ENCODE assay signal across 23 cellular contexts in genomic region chr11:72581067-72581466, GRCh38.
"Had no signal": no experiment of that assay in that cellular context is flagged by ENCODE, and none has a peak within 500 bp of the region (broad histone marks: within the 10 kb centered on the region; RNA-seq: fewer than 3 reads in every experiment).

No MANE protein-coding gene starts in this region.

- DNase-seq: activated CD4-positive, alpha-beta T cell treated with anti-CD3 and anti-CD28 coated beads, Interleukin-2, amount 50 U/mL, for 1 hour; activated T-cell treated with anti-CD3 and anti-CD28 coated beads, Interleukin-2, amount 50 U/mL, for 48 hours; anterior cingulate cortex; effector CD4-positive, alpha-beta T cell; foreskin melanocyte; glutamatergic neuron; hippocampal formation; midbrain; stimulated activated CD4-positive, alpha-beta T cell treated with anti-CD3 and anti-CD28 coated beads, Interleukin-2, amount 100 ng/mL, for 48 hours; stimulated activated naive CD4-positive, alpha-beta T cell treated with Interleukin-2 at 50 U/mL for 16 hours; upper lobe of left lung had no signal

- H3K9ac ChIP-seq: parathyroid adenoma had no signal

- H3K4me3 ChIP-seq: body of pancreas, cardiac muscle cell, right lobe of liver, smooth muscle cell, upper lobe of left lung had no signal

- H3K36me3 ChIP-seq: cardiac muscle cell, neutrophil, right lobe of liver, upper lobe of left lung had no signal

- H3K4me2 ChIP-seq: smooth muscle cell had no signal

- H3K79me2 ChIP-seq: parathyroid adenoma had no signal

- H3K27ac ChIP-seq: body of pancreas, cardiac muscle cell, neutrophil, parathyroid adenoma, right lobe of liver, upper lobe of left lung, VCaP had no signal

- H3K36me3 Mint-ChIP-seq: activated naive CD4-positive, alpha-beta T cell treated with anti-CD3 and anti-CD28 coated beads, Interleukin-2, amount 50 U/mL, for 24 hours had no signal

- H2AFZ ChIP-seq: parathyroid adenoma had no signal

- ATAC-seq: activated CD4-positive, CD25-positive, alpha-beta regulatory T cell treated with anti-CD3 and anti-CD28 coated beads, Interleukin-2, amount 50 U/mL, for 24 hours; body of pancreas; esophagus mucosa; right lobe of liver; SK-N-SH treated with all-trans-retinoic acid at 6 μM for 48 hours had no signal

- H3K9me3 Mint-ChIP-seq: activated naive CD4-positive, alpha-beta T cell treated with anti-CD3 and anti-CD28 coated beads, Interleukin-2, amount 50 U/mL, for 24 hours; nephron had no signal

- H3K4me1 ChIP-seq: parathyroid adenoma, right lobe of liver had no signal

- H3K4me3 Mint-ChIP-seq: activated naive CD4-positive, alpha-beta T cell treated with anti-CD3 and anti-CD28 coated beads, Interleukin-2, amount 50 U/mL, for 24 hours; nephron had no signal

- H3K9me3 ChIP-seq: body of pancreas, neutrophil, right lobe of liver, upper lobe of left lung had no signal

- H3K27ac Mint-ChIP-seq: activated naive CD4-positive, alpha-beta T cell treated with anti-CD3 and anti-CD28 coated beads, Interleukin-2, amount 50 U/mL, for 24 hours; nephron had no signal
